In genomic region chr2:204145197-204146190, GRCh38 we compare ENCODE assay signal across 8 cellular contexts.
DNase-seq lines count a peak whose midpoint lies in the region; ATAC-seq, FAIRE-seq and TF ChIP-seq lines count a peak whose summit lies in the region.

No MANE protein-coding gene starts in this region.

- H2AFZ ChIP-seq in SU-DHL-6 (ENCODE audit: low read depth, low read length, severe bottlenecking), result peak overlapping the region; percentile 8

- no peaks in the 10 kb centered on the region for H3K36me3 ChIP-seq in SU-DHL-6 (ENCODE audit: low read length)
- H3K36me3 ChIP-seq in left ventricle myocardium inferior, result no peaks in the 10 kb centered on the region

- H3K27ac ChIP-seq in SU-DHL-6 (ENCODE audit: low read depth, low read length), result no peak overlapping the region
- peak overlapping the region; percentile 54 for H3K27ac ChIP-seq in left ventricle myocardium inferior (replicated peaks)

- H3K9ac ChIP-seq in SU-DHL-6 (ENCODE audit: low read length), result no peak overlapping the region

- peak overlapping the region; percentile 31 for H3K4me2 ChIP-seq in SU-DHL-6 (ENCODE audit: low read depth, low read length, poor library complexity, severe bottlenecking)

- FAIRE-seq in urothelium cell line (lab: Jason Lieb, UNC), result peak; percentile 52

- H3K4me3 ChIP-seq in SU-DHL-6 (ENCODE audit: insufficient read depth, low read length, poor library complexity, severe bottlenecking), result no peak overlapping the region
- peak overlapping the region; percentile 63 for H3K4me3 ChIP-seq in left ventricle myocardium inferior

- H3K9me3 ChIP-seq in SU-DHL-6 (ENCODE audit: insufficient read depth, low read length) (no peaks in the 10 kb centered on the region), left ventricle myocardium inferior (replicated peaks) (no peaks in the 10 kb centered on the region)

- peaks cover 6% of the 10 kb centered on the region for H3K4me1 ChIP-seq in left ventricle myocardium inferior

- H3K79me2 ChIP-seq in SU-DHL-6 (ENCODE audit: insufficient read depth, low read length), result no peaks in the 10 kb centered on the region

- no peaks in the 10 kb centered on the region for H4K20me1 ChIP-seq in SU-DHL-6 (ENCODE audit: low read depth, low read length)

- intact Hi-C loops in left ventricle myocardium inferior (cut with micrococcal nuclease), result no loop called here

- DNase-seq in GM10266 (ENCODE audit: extremely low spot score) (peak; percentile 56), NAMALWA (ENCODE audit: low spot score) (peak; percentile 78), left ventricle myocardium inferior (peak; percentile 74), pulmonary artery endothelial cell (ENCODE audit: low read depth, low spot score) (peak; percentile 35), urothelium cell line (ENCODE audit: low spot score) (peak; percentile 74)
- DNase-seq in activated naive CD8-positive, alpha-beta T cell treated with anti-CD3 and anti-CD28 coated beads, Interleukin-2, amount 50 U/mL, for 16 hours (ENCODE audit: low read depth, low spot score), result peak; percentile 58

- no peaks in the 10 kb centered on the region for H3K27me3 ChIP-seq in SU-DHL-6 (ENCODE audit: low read length)
- H3K27me3 ChIP-seq in left ventricle myocardium inferior (ENCODE audit: low read depth), result no peaks in the 10 kb centered on the region

- H3K9me2 ChIP-seq in SU-DHL-6 (replicated peaks; ENCODE audit: insufficient read depth, low read length), result no peaks in the 10 kb centered on the region

- no peaks in the 10 kb centered on the region for H3F3A ChIP-seq in SU-DHL-6 (ENCODE audit: insufficient read depth)

- peak; percentile 99 for ATAC-seq in HG02588 (IDR thresholded peaks at IDR 0.05; ENCODE audit: unreplicated experiment)

- peak; percentile 92 for TF ChIP-seq CTCF in GM10266 (IDR thresholded peaks at IDR 0.05; ENCODE audit: control insufficient read depth, insufficient read depth, low read depth, missing control alignments)
- peak; percentile 90 for TF ChIP-seq CTCF in SU-DHL-6 (IDR thresholded peaks at IDR 0.05; ENCODE audit: insufficient read depth, low read length, poor library complexity, severe bottlenecking)
- TF ChIP-seq CTCF in left ventricle myocardium inferior (IDR thresholded peaks at IDR 0.05; ENCODE audit: borderline replicate concordance), result peak; percentile 97
